In genomic region chr3:190875046-190875445, GRCh38 we compare ENCODE assay signal across 9 cellular contexts. TPM values are rescaled to one million over a fixed set of nuclear protein-coding genes. Genes with fewer than 3 reads are reported as not detected.
"Had no signal": no experiment of that assay in that cellular context is flagged by ENCODE, and none has a peak within 500 bp of the region (broad histone marks: within the 10 kb centered on the region; RNA-seq: fewer than 3 reads in every experiment).

No MANE protein-coding gene starts in this region.

RNA-seq across cellular contexts. Expression of gene GMNC, which starts 12.6 kb away (rescaled TPM):
- total RNA-seq: activated B cell treated with CpG ODN at 0.5 μM for 24 hours; activated CD8-positive, alpha-beta T cell treated with anti-CD3 and anti-CD28 coated beads for 36 hours; activated T-cell treated with anti-CD3 and anti-CD28 coated beads, Interleukin-2, amount 50 U/mL, for 4 hours; activated T-helper 17 cell treated with anti-CD3 and anti-CD28 coated beads, Interleukin-2, amount 50 U/mL, for 72 hours; dermis blood vessel endothelial cell; esophagus muscularis mucosa; foreskin keratinocyte; gastrocnemius medialis; T-helper 2 cell treated with Interferon-gamma antibody and Interleukin-4, amounts not matched to agents 100 ng/mL and 5 ng/mL, for 36 hours had no signal
